ENCODE assay signal across 18 cellular contexts in the genomic region with DNA sequence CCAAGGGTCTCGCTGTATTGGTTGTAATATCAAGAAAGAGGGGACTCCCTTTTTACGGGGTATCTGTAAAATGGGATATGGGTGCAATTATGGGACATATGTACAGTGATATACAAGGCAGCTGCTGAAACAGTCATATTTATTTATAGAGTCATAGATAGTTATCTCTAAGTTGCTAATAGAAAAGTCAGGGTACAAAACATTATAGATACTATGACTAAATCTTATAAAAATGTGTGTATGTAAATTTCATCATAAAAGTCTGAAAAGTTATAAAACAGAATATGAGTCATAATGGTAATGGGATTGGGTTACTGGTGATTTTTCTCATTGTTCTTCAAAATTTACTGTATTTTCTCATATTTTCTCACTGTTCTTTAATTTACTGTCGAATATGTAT.
"Had no signal": no experiment of that assay in that cellular context is flagged by ENCODE, and none has a peak within 500 bp of the region (broad histone marks: within the 10 kb centered on the region; RNA-seq: fewer than 3 reads in every experiment).

No MANE protein-coding gene starts in this region.

- H3K9me3 ChIP-seq: left lung, psoas muscle, right lobe of liver, tibial nerve, vagina had no signal

- H3K27me3 Mint-ChIP-seq: activated B cell treated with CpG ODN at 0.5 μM for 24 hours had no signal

- H3K36me3 Mint-ChIP-seq: stimulated activated naive B cell treated with anti-CD40 and anti-IgM and Interleukin-4, amounts not matched to agents 10 μg/mL and 1 μg/mL and 100 μg/mL, for 72 hours had no signal

- ATAC-seq: left lung; psoas muscle; right lobe of liver; stimulated activated naive B cell treated with anti-CD40 and anti-IgM and Interleukin-4, amounts not matched to agents 10 μg/mL and 1 μg/mL and 100 μg/mL, for 72 hours had no signal

- H3K4me1 ChIP-seq: left lung, psoas muscle, right lobe of liver, tibial nerve, vagina had no signal

- DNase-seq: activated B cell treated with CpG ODN at 0.5 μM for 24 hours; activated CD4-positive, alpha-beta T cell treated with anti-CD3 and anti-CD28 coated beads, Interleukin-2, amount 10 ng/mL, durations not matched to agents 24 days and 14 days; activated naive CD4-positive, alpha-beta T cell treated with anti-CD3 and anti-CD28 coated beads for 36 hours; central memory CD4-positive, alpha-beta T cell; effector CD4-positive, alpha-beta T cell; head of caudate nucleus; islet precursor cell; left lung; mesenchymal stem cell; occipital lobe; psoas muscle; right lobe of liver; stimulated activated CD4-positive, alpha-beta T cell treated with anti-CD3 and anti-CD28 coated beads, Interleukin-2, amount 100 ng/mL, for 24 hours; stimulated activated naive B cell treated with anti-CD40 and anti-IgM and Interleukin-4, amounts not matched to agents 10 μg/mL and 1 μg/mL and 100 μg/mL, for 72 hours had no signal

- H3K27ac ChIP-seq: coronary artery, left lung, psoas muscle, right lobe of liver, tibial nerve, vagina had no signal

- H3K4me1 Mint-ChIP-seq: activated B cell treated with CpG ODN at 0.5 μM for 24 hours; activated CD4-positive, alpha-beta T cell treated with anti-CD3 and anti-CD28 coated beads, Interleukin-2, amount 10 ng/mL, durations not matched to agents 24 days and 14 days; nephron; stimulated activated naive B cell treated with anti-CD40 and anti-IgM and Interleukin-4, amounts not matched to agents 10 μg/mL and 1 μg/mL and 100 μg/mL, for 72 hours had no signal

- H3K27me3 ChIP-seq: left lung, right lobe of liver, tibial nerve, vagina had no signal

- H3K27ac Mint-ChIP-seq: activated B cell treated with CpG ODN at 0.5 μM for 24 hours; activated CD4-positive, alpha-beta T cell treated with anti-CD3 and anti-CD28 coated beads, Interleukin-2, amount 10 ng/mL, durations not matched to agents 24 days and 14 days; activated naive CD4-positive, alpha-beta T cell treated with anti-CD3 and anti-CD28 coated beads for 36 hours; nephron; stimulated activated naive B cell treated with anti-CD40 and anti-IgM and Interleukin-4, amounts not matched to agents 10 μg/mL and 1 μg/mL and 100 μg/mL, for 72 hours had no signal

- H3K4me3 Mint-ChIP-seq: activated B cell treated with CpG ODN at 0.5 μM for 24 hours; activated CD4-positive, alpha-beta T cell treated with anti-CD3 and anti-CD28 coated beads, Interleukin-2, amount 10 ng/mL, durations not matched to agents 24 days and 14 days; activated naive CD4-positive, alpha-beta T cell treated with anti-CD3 and anti-CD28 coated beads for 36 hours; nephron; stimulated activated naive B cell treated with anti-CD40 and anti-IgM and Interleukin-4, amounts not matched to agents 10 μg/mL and 1 μg/mL and 100 μg/mL, for 72 hours had no signal

- H3K4me3 ChIP-seq: coronary artery, left lung, psoas muscle, right lobe of liver, tibial nerve, vagina had no signal

- H3K9me3 Mint-ChIP-seq: activated B cell treated with CpG ODN at 0.5 μM for 24 hours; activated CD4-positive, alpha-beta T cell treated with anti-CD3 and anti-CD28 coated beads, Interleukin-2, amount 10 ng/mL, durations not matched to agents 24 days and 14 days; nephron; stimulated activated naive B cell treated with anti-CD40 and anti-IgM and Interleukin-4, amounts not matched to agents 10 μg/mL and 1 μg/mL and 100 μg/mL, for 72 hours had no signal

- H3K36me3 ChIP-seq: left lung, right lobe of liver, tibial nerve, vagina had no signal
